ENCODE assay signal across 1 cellular context in genomic region chr6:41777886-41778285, GRCh38.
TF ChIP-seq lines count a peak whose summit lies in the region.

No MANE protein-coding gene starts in this region.

TF ChIP-seq in GM23338, 12 proteins besides CTCF, POLR2A, EP300 and RAD21:
- TF ChIP-seq, protein P1, sequence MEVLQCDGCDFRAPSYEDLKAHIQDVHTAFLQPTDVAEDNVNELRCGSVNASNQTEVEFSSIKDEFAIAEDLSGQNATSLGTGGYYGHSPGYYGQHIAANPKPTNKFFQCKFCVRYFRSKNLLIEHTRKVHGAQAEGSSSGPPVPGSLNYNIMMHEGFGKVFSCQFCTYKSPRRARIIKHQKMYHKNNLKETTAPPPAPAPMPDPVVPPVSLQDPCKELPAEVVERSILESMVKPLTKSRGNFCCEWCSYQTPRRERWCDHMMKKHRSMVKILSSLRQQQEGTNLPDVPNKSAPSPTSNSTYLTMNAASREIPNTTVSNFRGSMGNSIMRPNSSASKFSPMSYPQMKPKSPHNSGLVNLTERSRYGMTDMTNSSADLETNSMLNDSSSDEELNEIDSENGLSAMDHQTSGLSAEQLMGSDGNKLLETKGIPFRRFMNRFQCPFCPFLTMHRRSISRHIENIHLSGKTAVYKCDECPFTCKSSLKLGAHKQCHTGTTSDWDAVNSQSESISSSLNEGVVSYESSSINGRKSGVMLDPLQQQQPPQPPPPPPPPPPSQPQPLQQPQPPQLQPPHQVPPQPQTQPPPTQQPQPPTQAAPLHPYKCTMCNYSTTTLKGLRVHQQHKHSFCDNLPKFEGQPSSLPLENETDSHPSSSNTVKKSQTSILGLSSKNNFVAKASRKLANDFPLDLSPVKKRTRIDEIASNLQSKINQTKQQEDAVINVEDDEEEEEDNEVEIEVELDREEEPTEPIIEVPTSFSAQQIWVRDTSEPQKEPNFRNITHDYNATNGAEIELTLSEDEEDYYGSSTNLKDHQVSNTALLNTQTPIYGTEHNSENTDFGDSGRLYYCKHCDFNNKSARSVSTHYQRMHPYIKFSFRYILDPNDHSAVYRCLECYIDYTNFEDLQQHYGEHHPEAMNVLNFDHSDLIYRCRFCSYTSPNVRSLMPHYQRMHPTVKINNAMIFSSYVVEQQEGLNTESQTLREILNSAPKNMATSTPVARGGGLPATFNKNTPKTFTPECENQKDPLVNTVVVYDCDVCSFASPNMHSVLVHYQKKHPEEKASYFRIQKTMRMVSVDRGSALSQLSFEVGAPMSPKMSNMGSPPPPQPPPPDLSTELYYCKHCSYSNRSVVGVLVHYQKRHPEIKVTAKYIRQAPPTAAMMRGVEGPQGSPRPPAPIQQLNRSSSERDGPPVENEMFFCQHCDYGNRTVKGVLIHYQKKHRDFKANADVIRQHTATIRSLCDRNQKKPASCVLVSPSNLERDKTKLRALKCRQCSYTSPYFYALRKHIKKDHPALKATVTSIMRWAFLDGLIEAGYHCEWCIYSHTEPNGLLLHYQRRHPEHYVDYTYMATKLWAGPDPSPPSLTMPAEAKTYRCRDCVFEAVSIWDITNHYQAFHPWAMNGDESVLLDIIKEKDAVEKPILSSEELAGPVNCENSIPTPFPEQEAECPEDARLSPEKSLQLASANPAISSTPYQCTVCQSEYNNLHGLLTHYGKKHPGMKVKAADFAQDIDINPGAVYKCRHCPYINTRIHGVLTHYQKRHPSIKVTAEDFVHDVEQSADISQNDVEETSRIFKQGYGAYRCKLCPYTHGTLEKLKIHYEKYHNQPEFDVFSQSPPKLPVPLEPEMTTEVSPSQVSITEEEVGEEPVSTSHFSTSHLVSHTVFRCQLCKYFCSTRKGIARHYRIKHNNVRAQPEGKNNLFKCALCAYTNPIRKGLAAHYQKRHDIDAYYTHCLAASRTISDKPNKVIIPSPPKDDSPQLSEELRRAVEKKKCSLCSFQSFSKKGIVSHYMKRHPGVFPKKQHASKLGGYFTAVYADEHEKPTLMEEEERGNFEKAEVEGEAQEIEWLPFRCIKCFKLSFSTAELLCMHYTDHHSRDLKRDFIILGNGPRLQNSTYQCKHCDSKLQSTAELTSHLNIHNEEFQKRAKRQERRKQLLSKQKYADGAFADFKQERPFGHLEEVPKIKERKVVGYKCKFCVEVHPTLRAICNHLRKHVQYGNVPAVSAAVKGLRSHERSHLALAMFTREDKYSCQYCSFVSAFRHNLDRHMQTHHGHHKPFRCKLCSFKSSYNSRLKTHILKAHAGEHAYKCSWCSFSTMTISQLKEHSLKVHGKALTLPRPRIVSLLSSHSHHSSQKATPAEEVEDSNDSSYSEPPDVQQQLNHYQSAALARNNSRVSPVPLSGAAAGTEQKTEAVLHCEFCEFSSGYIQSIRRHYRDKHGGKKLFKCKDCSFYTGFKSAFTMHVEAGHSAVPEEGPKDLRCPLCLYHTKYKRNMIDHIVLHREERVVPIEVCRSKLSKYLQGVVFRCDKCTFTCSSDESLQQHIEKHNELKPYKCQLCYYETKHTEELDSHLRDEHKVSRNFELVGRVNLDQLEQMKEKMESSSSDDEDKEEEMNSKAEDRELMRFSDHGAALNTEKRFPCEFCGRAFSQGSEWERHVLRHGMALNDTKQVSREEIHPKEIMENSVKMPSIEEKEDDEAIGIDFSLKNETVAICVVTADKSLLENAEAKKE (CRISPR knock-in tag; IDR thresholded peaks at IDR 0.05), result no peak
- TF ChIP-seq, protein P2, sequence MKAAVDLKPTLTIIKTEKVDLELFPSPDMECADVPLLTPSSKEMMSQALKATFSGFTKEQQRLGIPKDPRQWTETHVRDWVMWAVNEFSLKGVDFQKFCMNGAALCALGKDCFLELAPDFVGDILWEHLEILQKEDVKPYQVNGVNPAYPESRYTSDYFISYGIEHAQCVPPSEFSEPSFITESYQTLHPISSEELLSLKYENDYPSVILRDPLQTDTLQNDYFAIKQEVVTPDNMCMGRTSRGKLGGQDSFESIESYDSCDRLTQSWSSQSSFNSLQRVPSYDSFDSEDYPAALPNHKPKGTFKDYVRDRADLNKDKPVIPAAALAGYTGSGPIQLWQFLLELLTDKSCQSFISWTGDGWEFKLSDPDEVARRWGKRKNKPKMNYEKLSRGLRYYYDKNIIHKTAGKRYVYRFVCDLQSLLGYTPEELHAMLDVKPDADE (IDR thresholded peaks at IDR 0.05), result no peak
- TF ChIP-seq REST (IDR thresholded peaks at IDR 0.05; ENCODE audit: unreplicated experiment), result no peak
- TF ChIP-seq ZNF114 (CRISPR knock-in tag; IDR thresholded peaks at IDR 0.05), result no peak
- no peak for TF ChIP-seq EZH2phosphoT487 (IDR thresholded peaks at IDR 0.05; ENCODE audit: unreplicated experiment)
- no peak for TF ChIP-seq STAT1 (IDR thresholded peaks at IDR 0.05; ENCODE audit: unreplicated experiment)
- no peak for TF ChIP-seq EZH2 (IDR thresholded peaks at IDR 0.05; ENCODE audit: low read depth, unreplicated experiment)
- no peak for TF ChIP-seq CREB1 (CRISPR knock-in tag; IDR thresholded peaks at IDR 0.05; ENCODE audit: low read depth)
- no peak for TF ChIP-seq JUNB (IDR thresholded peaks at IDR 0.05; ENCODE audit: unreplicated experiment)
- no peak for TF ChIP-seq NANOG (IDR thresholded peaks at IDR 0.05; ENCODE audit: borderline replicate concordance)
- no peak for TF ChIP-seq POLR2AphosphoS5 (IDR thresholded peaks at IDR 0.05; ENCODE audit: low read depth)
- no peak for TF ChIP-seq ZNF331 (CRISPR knock-in tag; IDR thresholded peaks at IDR 0.05; ENCODE audit: low read depth)
